Comparison of ENCODE assay signal across 8 cellular contexts in genomic region chr3:50155491-50155878, GRCh38. TPM values are rescaled to one million over a fixed set of nuclear protein-coding genes. Genes with fewer than 3 reads are reported as not detected.
DNase-seq lines count a peak whose midpoint lies in the region; ATAC-seq and TF ChIP-seq lines count a peak whose summit lies in the region.

No MANE protein-coding gene starts in this region.

- CTCF ChIA-PET in activated CD4-positive, alpha-beta T cell treated with anti-CD3 and anti-CD28 coated beads for 36 hours (lab: Charles Lee), result no interaction called here

- TF ChIP-seq CTCF in astrocyte of the cerebellum (IDR thresholded peaks at IDR 0.05; ENCODE audit: low read depth, low read length, missing control alignments) (no peak), right lobe of liver (IDR thresholded peaks at IDR 0.05) (no peak), thoracic aorta (IDR thresholded peaks at IDR 0.05) (no peak)

- no peak overlapping the region for H3K27ac Mint-ChIP-seq in activated CD4-positive, alpha-beta T cell treated with anti-CD3 and anti-CD28 coated beads for 36 hours

- no peaks in the 10 kb centered on the region for H3K9me3 Mint-ChIP-seq in activated CD4-positive, alpha-beta T cell treated with anti-CD3 and anti-CD28 coated beads for 36 hours (ENCODE audit: low read depth)

- H3K27me3 ChIP-seq in right lobe of liver (no peaks in the 10 kb centered on the region), thoracic aorta (replicated peaks; ENCODE audit: insufficient read depth) (no peaks in the 10 kb centered on the region)

- no peak for DNase-seq in activated CD4-positive, alpha-beta T cell treated with anti-CD3 and anti-CD28 coated beads for 36 hours
- DNase-seq in activated CD4-positive, alpha-beta T cell treated with anti-CD3 and anti-CD28 coated beads, Interleukin-2, amount 50 U/mL, for 1 hour, result no peak
- DNase-seq in astrocyte of the cerebellum (ENCODE audit: low read depth) (no peak), right lobe of liver (no peak), thoracic aorta (ENCODE audit: low spot score) (no peak), hepatic stellate cell (ENCODE audit: low spot score) (no peak)
- no peak for DNase-seq in stimulated activated CD4-positive, alpha-beta T cell treated with anti-CD3 and anti-CD28 coated beads, Interleukin-4, amount 100 ng/mL, for 4 hours

- POLR2A ChIA-PET in activated CD4-positive, alpha-beta T cell treated with anti-CD3 and anti-CD28 coated beads for 36 hours (lab: Charles Lee), result no interaction called here

- WGBS in right lobe of liver (ENCODE audit: insufficient coverage, low coverage, low lambda C conversion rate, missing lambda C conversion rate), result no CpG with 5 or more reads among the region's 37 CpGs

- H3K9me3 ChIP-seq in right lobe of liver (no peaks in the 10 kb centered on the region), thoracic aorta (no peaks in the 10 kb centered on the region)

- H3K27me3 Mint-ChIP-seq in activated CD4-positive, alpha-beta T cell treated with anti-CD3 and anti-CD28 coated beads for 36 hours, result peaks cover 29% of the 10 kb centered on the region

- H3K4me1 Mint-ChIP-seq in activated CD4-positive, alpha-beta T cell treated with anti-CD3 and anti-CD28 coated beads for 36 hours, result peaks cover 8% of the 10 kb centered on the region

- intact Hi-C loops in activated CD4-positive, alpha-beta T cell treated with anti-CD3 and anti-CD28 coated beads for 36 hours (cut with DNase I, micrococcal nuclease), result loop anchor here in 1 of 2 experiments (1.0 to 10.0 kb wide), 6 partner anchors 67 to 685 kb away; partner anchors contain the start of genes BSN, DAG1, IFRD2 and RBM5
- intact Hi-C loops in right lobe of liver (cut with DNase I), result no loop called here

- H3K4me1 ChIP-seq in right lobe of liver, result peaks cover 0 to 11% (median 0%) of the 10 kb centered on the region in 4 donors
- peaks cover 12 to 74% of the 10 kb centered on the region in 2 donors for H3K4me1 ChIP-seq in thoracic aorta (ENCODE audit: control insufficient read depth in 1 of 2, low read depth in 2 of 2)

- H3K4me3 Mint-ChIP-seq in activated CD4-positive, alpha-beta T cell treated with anti-CD3 and anti-CD28 coated beads for 36 hours, result peak overlapping the region; percentile 60

- H3K27ac ChIP-seq in right lobe of liver (peak overlapping the region in 1 of 3 donors; percentile 36), thoracic aorta (no peak overlapping the region)

- no peaks in the 10 kb centered on the region for H3K36me3 ChIP-seq in right lobe of liver
- no peaks in the 10 kb centered on the region for H3K36me3 ChIP-seq in thoracic aorta

- no peak for TF ChIP-seq POLR2A in right lobe of liver (IDR thresholded peaks at IDR 0.05)

- H3K36me3 Mint-ChIP-seq in activated CD4-positive, alpha-beta T cell treated with anti-CD3 and anti-CD28 coated beads for 36 hours (ENCODE audit: low read depth), result no peaks in the 10 kb centered on the region

- ATAC-seq in activated CD4-positive, alpha-beta T cell treated with anti-CD3 and anti-CD28 coated beads for 36 hours, result peak; percentile 5
- ATAC-seq in right lobe of liver, result no peak
- ATAC-seq in thoracic aorta (ENCODE audit: insufficient number of reproducible peaks, low FRiP score, low read depth), result no peak
- ATAC-seq in HG03025 (IDR thresholded peaks at IDR 0.05; ENCODE audit: low FRiP score, unreplicated experiment), result no peak

- in situ Hi-C loops in astrocyte of the cerebellum (cut with HindIII; ENCODE audit: low sequenced_read_pairs), result no loop called here

- H3K4me3 ChIP-seq in astrocyte of the cerebellum (ENCODE audit: low read depth, low read length) (peak overlapping the region; percentile 69), right lobe of liver (peak overlapping the region; percentile 32 to 54 (median 37)), thoracic aorta (peak overlapping the region; percentile 69)

RNA-seq across cellular contexts. Expression of gene SEMA3F, which starts 0.4 kb away (rescaled TPM):
- total RNA-seq in activated CD4-positive, alpha-beta T cell treated with anti-CD3 and anti-CD28 coated beads for 36 hours, result under 1 TPM; 0.25 to 0.46 TPM
- total RNA-seq in right lobe of liver, result 1 to 10 TPM; 1.2 to 5.9 (median 4.2) TPM
- 10 to 100 TPM; 25.5 to 35.1 TPM for total RNA-seq in thoracic aorta

RNA-seq across cellular contexts. Expression of gene GNAT1, which starts 35.9 kb away (rescaled TPM):
- under 1 TPM in 1 of 2 experiments, not detected in 1; 0.14 TPM for total RNA-seq in activated CD4-positive, alpha-beta T cell treated with anti-CD3 and anti-CD28 coated beads for 36 hours
- under 1 TPM in 1 of 6 experiments, not detected in 5; 0.07 TPM for total RNA-seq in right lobe of liver
- under 1 TPM in 1 of 2 donors, not detected in 1; 0.54 TPM for total RNA-seq in thoracic aorta

RNA-seq across cellular contexts. Expression of gene SLC38A3, which starts 49.6 kb away (rescaled TPM):
- under 1 TPM in 1 of 2 experiments, not detected in 1; 0.12 TPM for total RNA-seq in activated CD4-positive, alpha-beta T cell treated with anti-CD3 and anti-CD28 coated beads for 36 hours
- total RNA-seq in right lobe of liver, result 100 to 1,000 TPM in 4 of 6 experiments, 10 to 100 TPM in 2; 77.7 to 311 (median 190) TPM
- total RNA-seq in thoracic aorta, result under 1 TPM in 1 of 2 donors, not detected in 1; 0.28 TPM

Comparison
In these comparisons a context has a peak if more than half of its experiments do, and no peak if none do; other contexts are left out.
1. RNA of gene SLC38A3, which starts 49.6 kb away (total RNA-seq): 77.7 to 311 TPM in right lobe of liver; 0.28 TPM in thoracic aorta and 0.12 TPM in activated CD4-positive, alpha-beta T cell treated with anti-CD3 and anti-CD28 coated beads for 36 hours; every median in the first group is over 10 times any median in the second.
2. Peak in every context shown above with its lines, with median percentiles within 50 percentile points of each other: H3K4me3 ChIP-seq.